16 cellular contexts compared by ENCODE assay signal in the genomic region with DNA sequence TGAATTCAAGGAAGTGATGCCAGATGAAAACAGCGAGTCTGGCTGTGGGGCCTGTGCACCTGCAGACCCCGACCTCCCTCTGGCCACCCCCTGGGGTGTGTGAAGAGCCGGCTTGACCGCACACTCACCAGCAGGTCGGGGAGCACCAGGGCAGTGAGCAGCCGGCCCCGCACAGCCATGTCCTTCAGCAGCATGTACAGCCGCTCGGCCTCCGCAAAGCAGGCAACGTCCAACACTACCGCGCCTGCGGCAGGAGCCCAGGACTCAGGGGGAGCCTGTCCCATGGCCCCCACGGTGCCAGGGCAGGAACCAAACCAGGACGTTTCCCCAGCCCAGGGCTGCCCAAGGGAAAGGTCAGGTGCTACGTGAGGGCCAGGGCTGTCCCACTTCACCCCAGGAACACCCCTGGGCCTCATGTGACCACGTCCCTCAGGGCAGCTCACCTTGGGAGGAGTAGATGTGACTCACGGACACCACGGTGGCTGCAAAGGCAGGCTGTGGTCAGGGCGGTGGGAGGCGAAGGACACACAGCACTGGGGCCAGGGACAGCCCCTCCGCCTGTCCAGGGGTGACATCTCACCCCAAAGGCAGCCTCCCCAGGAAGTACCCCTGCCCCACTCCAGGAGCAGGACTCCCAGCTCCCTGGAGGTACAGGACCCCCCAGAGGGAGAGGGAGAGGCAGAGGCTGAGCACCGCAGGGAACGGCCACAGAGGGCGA. TPM values are rescaled to one million over a fixed set of nuclear protein-coding genes. Genes with fewer than 3 reads are reported as not detected.
DNase-seq lines count a peak whose midpoint lies in the region; TF ChIP-seq lines count a peak whose summit lies in the region.
"Had no signal": no experiment of that assay in that cellular context is flagged by ENCODE, and none has a peak within 500 bp of the region (broad histone marks: within the 10 kb centered on the region; RNA-seq: fewer than 3 reads in every experiment).

No MANE protein-coding gene starts in this region.

- no peaks in the 10 kb centered on the region for H3K27me3 Mint-ChIP-seq in chondrocyte (ENCODE audit: low read depth)
- H3K27me3 Mint-ChIP-seq: CD8-positive, alpha-beta memory T cell had no signal

- H3K4me1 Mint-ChIP-seq in chondrocyte (ENCODE audit: low read depth), result no peaks in the 10 kb centered on the region
- H3K4me1 Mint-ChIP-seq: GM23338 had no signal

- DNase-seq in activated effector memory CD4-positive, alpha-beta T cell treated with anti-CD3 and anti-CD28 coated beads, Interleukin-2, amount 50 U/mL, for 16 hours, result peak; percentile 60
- DNase-seq in activated effector memory CD4-positive, alpha-beta T cell treated with Interleukin-2 at 50 U/mL for 16 hours, result no peak
- DNase-seq in chondrocyte (ENCODE audit: low spot score) (peak; percentile 88), retina (peak; percentile 2), medulla oblongata (ENCODE audit: extremely low spot score) (no peak), NCI-H1436 (lab: John Stamatoyannopoulos, UW) (no peak)
- DNase-seq: 8988T, AML-193, Caco-2, DND-41, GDM1, H7 had no signal

- H3K4me3 Mint-ChIP-seq in chondrocyte (ENCODE audit: unreplicated experiment), result no peak overlapping the region
- H3K4me3 Mint-ChIP-seq: CD8-positive, alpha-beta memory T cell had no signal

- H3K36me3 Mint-ChIP-seq in chondrocyte (ENCODE audit: low read depth), result peaks cover 2% of the 10 kb centered on the region

- no peak overlapping the region for H3K27ac Mint-ChIP-seq in chondrocyte (ENCODE audit: unreplicated experiment)
- H3K27ac Mint-ChIP-seq: GM23338 had no signal

- TF ChIP-seq CTCF in 22Rv1 (IDR thresholded peaks at IDR 0.05), result no peak
- no peak for TF ChIP-seq CTCF in chondrocyte (IDR thresholded peaks at IDR 0.05)

- no peaks in the 10 kb centered on the region for H3K9me3 Mint-ChIP-seq in chondrocyte (ENCODE audit: low read depth)
- H3K9me3 Mint-ChIP-seq: CD8-positive, alpha-beta memory T cell; GM23338 had no signal

- H3K27ac ChIP-seq in 22Rv1, result peak overlapping the region; percentile 8; the same call in 1 of the 2 replicates
- H3K27ac ChIP-seq: BLaER1 had no signal

RNA-seq across cellular contexts. Expression of gene DGKQ, which starts 8.2 kb away (rescaled TPM):
- total RNA-seq in chondrocyte, result 15.4 to 18.6 TPM (median 17.2 TPM) in 3 replicates

RNA-seq across cellular contexts. Expression of gene IDUA, which starts 21.6 kb away (rescaled TPM):
- total RNA-seq in chondrocyte, result 42.6 to 53.0 TPM (median 46.0 TPM) in 3 replicates

RNA-seq across cellular contexts. Expression of gene SLC26A1, which starts 28.0 kb away (rescaled TPM):
- 0.72 to 1.6 TPM (median 0.75 TPM) in 3 replicates for total RNA-seq in chondrocyte
- total RNA-seq: CD8-positive, alpha-beta memory T cell had no signal

RNA-seq across cellular contexts. Expression of gene TMEM175, which starts 32.9 kb away (rescaled TPM):
- 25.5 to 47.5 TPM (median 26.1 TPM) in 3 replicates for total RNA-seq in chondrocyte

RNA-seq across cellular contexts. Expression of gene GAK, which starts 33.1 kb away (rescaled TPM):
- 61.4 to 85.7 TPM (median 69.2 TPM) in 3 replicates for total RNA-seq in chondrocyte

Comparison
In these comparisons a context has a peak if more than half of its experiments do, and no peak if none do; other contexts are left out.
1. DNase-seq: peak in activated effector memory CD4-positive, alpha-beta T cell treated with anti-CD3 and anti-CD28 coated beads, Interleukin-2, amount 50 U/mL, for 16 hours (single experiment), chondrocyte (single experiment) and retina (single experiment); none in activated effector memory CD4-positive, alpha-beta T cell treated with Interleukin-2 at 50 U/mL for 16 hours (single experiment), medulla oblongata (single experiment) and NCI-H1436 (single experiment).